Comparison of ENCODE assay signal across 28 cellular contexts in genomic region chr7:30450123-30450982, GRCh38. TPM values are rescaled to one million over a fixed set of nuclear protein-coding genes. Genes with fewer than 3 reads are reported as not detected.
DNase-seq lines count a peak whose midpoint lies in the region; ATAC-seq lines count a peak whose summit lies in the region.
"Had no signal": no experiment of that assay in that cellular context is flagged by ENCODE, and none has a peak within 500 bp of the region (broad histone marks: within the 10 kb centered on the region; RNA-seq: fewer than 3 reads in every experiment).

No MANE protein-coding gene starts in this region.

- no peak overlapping the region for H3K4me3 Mint-ChIP-seq in central memory CD8-positive, alpha-beta T cell
- H3K4me3 Mint-ChIP-seq: activated CD4-positive, alpha-beta T cell treated with anti-CD3 and anti-CD28 coated beads, Interleukin-2, amount 10 ng/mL, durations not matched to agents 24 days and 14 days; activated naive CD8-positive, alpha-beta T cell treated with anti-CD3 and anti-CD28 coated beads for 36 hours; nephron progenitor cell had no signal

- DNase-seq in NCI-H446 treated with DMSO at 0.1 percent for 48 hours (lab: John Stamatoyannopoulos, UW) (peak; percentile 9), NCI-H446 (lab: John Stamatoyannopoulos, UW) (no peak), M059J (ENCODE audit: low read depth) (peak; percentile 7), smooth muscle cell of the brain vasculature (ENCODE audit: low read depth, low spot score) (peak; percentile 35), kidney tubule cell (ENCODE audit: low spot score) (no peak), dedifferentiated amniotic fluid mesenchymal stem cell (ENCODE audit: extremely low spot score) (no peak), G401 (ENCODE audit: low spot score) (no peak)
- no peak for DNase-seq in central memory CD8-positive, alpha-beta T cell (ENCODE audit: low spot score in 2 of 2)
- DNase-seq: activated CD4-positive, alpha-beta T cell treated with anti-CD3 and anti-CD28 coated beads, Interleukin-2, amount 10 ng/mL, durations not matched to agents 24 days and 14 days; activated CD8-positive, alpha-beta memory T cell treated with anti-CD3 and anti-CD28 coated beads for 24 hours; activated naive CD8-positive, alpha-beta T cell treated with anti-CD3 and anti-CD28 coated beads for 36 hours; activated T-cell treated with anti-CD3 and anti-CD28 coated beads for 4 hours; Calu3; central memory CD4-positive, alpha-beta T cell; DMS79 treated with DMSO at 0.1 percent for 48 hours; dorsolateral prefrontal cortex; gastrocnemius medialis; GM23248; Karpas-422; mammary epithelial cell; NCI-H1436; NCI-H345; NCI-H82; nephron progenitor cell; RPMI8226; SJCRH30; stimulated activated naive CD4-positive, alpha-beta T cell treated with Interleukin-2 at 50 U/mL for 16 hours; T-helper 9 cell had no signal

- H3K4me1 Mint-ChIP-seq in central memory CD8-positive, alpha-beta T cell = peaks cover 7% of the 10 kb centered on the region

- H3K9me3 Mint-ChIP-seq in central memory CD8-positive, alpha-beta T cell = no peaks in the 10 kb centered on the region
- H3K9me3 Mint-ChIP-seq: activated CD4-positive, alpha-beta T cell treated with anti-CD3 and anti-CD28 coated beads, Interleukin-2, amount 10 ng/mL, durations not matched to agents 24 days and 14 days; activated naive CD8-positive, alpha-beta T cell treated with anti-CD3 and anti-CD28 coated beads for 36 hours had no signal

- no peak for ATAC-seq in central memory CD8-positive, alpha-beta T cell (replicated peaks; ENCODE audit: extremely low read depth, poor library complexity, severe bottlenecking)
- ATAC-seq: gastrocnemius medialis had no signal

- in situ Hi-C loops in G401 (cut with HindIII; ENCODE audit: low sequenced_read_pairs) = no loop called here

- peaks cover 16% of the 10 kb centered on the region for H3K36me3 Mint-ChIP-seq in central memory CD8-positive, alpha-beta T cell (ENCODE audit: insufficient read depth)

- H3K27me3 Mint-ChIP-seq in central memory CD8-positive, alpha-beta T cell = no peaks in the 10 kb centered on the region
- H3K27me3 Mint-ChIP-seq: activated CD4-positive, alpha-beta T cell treated with anti-CD3 and anti-CD28 coated beads, Interleukin-2, amount 10 ng/mL, durations not matched to agents 24 days and 14 days; activated naive CD8-positive, alpha-beta T cell treated with anti-CD3 and anti-CD28 coated beads for 36 hours had no signal

- H3K27ac Mint-ChIP-seq in central memory CD8-positive, alpha-beta T cell (ENCODE audit: low read depth) = peak overlapping the region; percentile 49
- H3K27ac Mint-ChIP-seq: activated CD4-positive, alpha-beta T cell treated with anti-CD3 and anti-CD28 coated beads, Interleukin-2, amount 10 ng/mL, durations not matched to agents 24 days and 14 days; activated naive CD8-positive, alpha-beta T cell treated with anti-CD3 and anti-CD28 coated beads for 36 hours had no signal

RNA-seq across cellular contexts. Expression of gene NOD1, which starts 28.2 kb away (rescaled TPM):
- 1.3 and 4.6 TPM in 2 replicates for total RNA-seq in M059J (2014; rRNA removed; shearing (Covaris generic))
- 3.6 and 4.2 TPM in 2 replicates for total RNA-seq in G401 (2014; rRNA removed; shearing (Covaris generic))

RNA-seq across cellular contexts. Expression of gene GGCT, which starts 54.3 kb away (rescaled TPM):
- total RNA-seq in M059J (2014; rRNA removed; shearing (Covaris generic)) = 42.7 and 68.0 TPM in 2 replicates
- total RNA-seq in G401 (2014; rRNA removed; shearing (Covaris generic)) = 59.2 and 89.5 TPM in 2 replicates

Comparison
In these comparisons a context has a peak if more than half of its experiments do, and no peak if none do; other contexts are left out.
1. DNase-seq: peak in NCI-H446 treated with DMSO at 0.1 percent for 48 hours (single experiment), M059J (single experiment) and smooth muscle cell of the brain vasculature (single experiment); none in NCI-H446 (0 of 2), central memory CD8-positive, alpha-beta T cell (0 of 2), kidney tubule cell (single experiment), dedifferentiated amniotic fluid mesenchymal stem cell (single experiment) and G401 (single experiment).